In genomic region chr2:32018789-32019482, GRCh38 we compare ENCODE assay signal across 1 cellular context.
TF ChIP-seq lines count a peak whose summit lies in the region.

No MANE protein-coding gene starts in this region.

TF ChIP-seq in HCT116, 20 proteins besides CTCF, POLR2A, EP300 and RAD21:
- TF ChIP-seq FOSL1 (IDR thresholded peaks at IDR 0.05; ENCODE audit: low read depth), result peak; percentile 86
- TF ChIP-seq MAX (IDR thresholded peaks at IDR 0.05), result peak; percentile 22; the same call in 1 of the 2 replicates
- 0 out of 2 replicates have a peak, but pooled peaks have one; percentile 29 for TF ChIP-seq CEBPB (IDR thresholded peaks at IDR 0.05; ENCODE audit: low read depth)
- peak; percentile 74 for TF ChIP-seq SP1 (IDR thresholded peaks at IDR 0.05; ENCODE audit: low read depth)
- peak; percentile 36; the same call in 1 of the 2 replicates for TF ChIP-seq POLR2AphosphoS5 (IDR thresholded peaks at IDR 0.05; ENCODE audit: low read depth, low read length)
- TF ChIP-seq CBX3 (IDR thresholded peaks at IDR 0.05; ENCODE audit: low read depth), result peak; percentile 85
- TF ChIP-seq JUND (IDR thresholded peaks at IDR 0.05), result peak; percentile 87
